ENCODE assay signal across 15 cellular contexts in genomic region chr5:86565197-86565789, GRCh38. TPM values are rescaled to one million over a fixed set of nuclear protein-coding genes. Genes with fewer than 3 reads are reported as not detected.
DNase-seq lines count a peak whose midpoint lies in the region; ATAC-seq, FAIRE-seq and TF ChIP-seq lines count a peak whose summit lies in the region.
"Had no signal": no experiment of that assay in that cellular context is flagged by ENCODE, and none has a peak within 500 bp of the region (broad histone marks: within the 10 kb centered on the region; RNA-seq: fewer than 3 reads in every experiment).

No MANE protein-coding gene starts in this region.

- H3K9ac ChIP-seq in GM12878 (ENCODE audit: control insufficient read depth, insufficient read depth, low read length), result no peak overlapping the region

- ATAC-seq in GM18520 (IDR thresholded peaks at IDR 0.05; ENCODE audit: unreplicated experiment) (peak; percentile 45), GM21619 (IDR thresholded peaks at IDR 0.05; ENCODE audit: unreplicated experiment) (peak; percentile 78), HG03139 (IDR thresholded peaks at IDR 0.05; ENCODE audit: unreplicated experiment) (peak; percentile 65), GM12878 (peak; percentile 83), upper lobe of right lung (no peak)
- ATAC-seq: heart left ventricle, Panc1 had no signal

- H3K4me2 ChIP-seq in GM12878 (ENCODE audit: control insufficient read depth, insufficient read depth), result no peak overlapping the region

- POLR2A ChIA-PET in GM12878 (lab: Charles Lee), result no interaction called here

- no peaks in the 10 kb centered on the region for H3K9me3 ChIP-seq in GM12878 (replicated peaks; ENCODE audit: control insufficient read depth, insufficient read depth, low read length)
- no peaks in the 10 kb centered on the region for H3K9me3 ChIP-seq in HAP-1
- H3K9me3 ChIP-seq in upper lobe of right lung, result no peaks in the 10 kb centered on the region
- H3K9me3 ChIP-seq: heart left ventricle, prostate gland, suprapubic skin had no signal

- H2AFZ ChIP-seq in GM12878 (ENCODE audit: control insufficient read depth, low read depth, low read length), result no peak overlapping the region

- no peak for TF ChIP-seq EP300 in GM12878 (IDR thresholded peaks at IDR 0.05; ENCODE audit: borderline replicate concordance in 1 of 2, control insufficient read depth in 1 of 2, low read depth in 2 of 2, low read length in 2 of 2)

- RAD21 ChIA-PET in GM12878 (lab: Charles Lee; ENCODE audit: unreplicated experiment), result interaction anchor here (1.0 kb wide), 1 partner anchor 114 kb away, joined by 3 read pairs; no protein-coding TSS in a partner anchor

- WGBS in GM12878 (ENCODE audit: insufficient coverage, insufficient replicate concordance, low lambda C conversion rate, missing lambda C conversion rate), result 26% methylated on average over 8 of the region's 8 CpGs

- H3K4me3 ChIP-seq in GM12878 (no peak overlapping the region), HAP-1 (no peak overlapping the region), upper lobe of right lung (no peak overlapping the region)
- H3K4me3 ChIP-seq: heart left ventricle, prostate gland, suprapubic skin had no signal

- TF ChIP-seq CTCF in GM12878 (IDR thresholded peaks at IDR 0.05 in 2 of 3, conservative IDR thresholded peaks at IDR 0.05 in 1 of 3; ENCODE audit: control insufficient read depth in 2 of 3, extremely low read depth in 1 of 3, insufficient read depth in 1 of 3, low read depth in 3 of 3, low read length in 3 of 3) (no peak), upper lobe of right lung (IDR thresholded peaks at IDR 0.05) (no peak)

- TF ChIP-seq POLR2A in GM12878 (IDR thresholded peaks at IDR 0.05; ENCODE audit: low read depth, low read length), result no peak

- H3K27ac ChIP-seq in GM12878 (ENCODE audit: control insufficient read depth, insufficient read depth) (no peak overlapping the region), upper lobe of right lung (no peak overlapping the region)
- H3K27ac ChIP-seq: heart left ventricle, prostate gland, suprapubic skin had no signal

- CTCF ChIA-PET in GM12878 (lab: Yijun Ruan, JAX), result interaction anchor here (0.6 to 2.6 kb wide), 7 partner anchors 14 to 403 kb away, joined by 3 to 10 read pairs (median 3); no protein-coding TSS in a partner anchor

- in situ Hi-C loops in GM12878 (cut with MboI) (no loop called here), HAP-1 (cut with MboI; ENCODE audit: low sequenced_read_pairs) (no loop called here)

- intact Hi-C loops in GM12878 (cut with micrococcal nuclease; ENCODE audit: unreplicated experiment) (no loop called here), upper lobe of right lung (cut with DNase I) (no loop called here)

- SMC1A ChIA-PET in GM12878 (lab: Charles Lee; ENCODE audit: uncharacterized antibody, unreplicated experiment), result interaction anchor here (0.6 to 1.6 kb wide), 9 partner anchors 10 to 116 kb away, joined by 3 to 4 read pairs (median 3); no protein-coding TSS in a partner anchor

- TF ChIP-seq RAD21 in GM12878 (IDR thresholded peaks at IDR 0.05; ENCODE audit: insufficient read depth, low read depth, low read length), result no peak

- no peaks in the 10 kb centered on the region for H3K79me2 ChIP-seq in GM12878 (ENCODE audit: control insufficient read depth, insufficient read depth, low read length)

- H4K20me1 ChIP-seq in GM12878 (ENCODE audit: control insufficient read depth, insufficient read depth), result no peaks in the 10 kb centered on the region

- FAIRE-seq in GM12878 (lab: Jason Lieb, UNC), result no peak
- FAIRE-seq: TTC549 had no signal

- DNase-seq in GM12878 (ENCODE audit: low read depth, low spot score), result no peak
- DNase-seq in HAP-1 (ENCODE audit: low spot score in 2 of 2), result no peak
- no peak for DNase-seq in midbrain (lab: John Stamatoyannopoulos, UW)
- no peak for DNase-seq in retina
- no peak for DNase-seq in upper lobe of right lung
- DNase-seq: aorta, C1 segment of cervical spinal cord, heart left ventricle had no signal

- H3K4me1 ChIP-seq in GM12878 (ENCODE audit: control insufficient read depth, insufficient read depth, low read length) (no peaks in the 10 kb centered on the region), HAP-1 (no peaks in the 10 kb centered on the region), upper lobe of right lung (no peaks in the 10 kb centered on the region)
- H3K4me1 ChIP-seq: heart left ventricle, prostate gland, suprapubic skin had no signal

- no peaks in the 10 kb centered on the region for H3K27me3 ChIP-seq in GM12878 (replicated peaks in 1 of 2; ENCODE audit: control insufficient read depth in 2 of 2, insufficient read depth in 2 of 2, low read length in 1 of 2)
- H3K27me3 ChIP-seq in HAP-1 (ENCODE audit: low read depth), result peaks cover 2% of the 10 kb centered on the region; the same call in 1 of the 2 replicates
- no peaks in the 10 kb centered on the region for H3K27me3 ChIP-seq in upper lobe of right lung
- H3K27me3 ChIP-seq: heart left ventricle, suprapubic skin had no signal

- H3K36me3 ChIP-seq in GM12878 (ENCODE audit: control insufficient read depth in 2 of 2, insufficient read depth in 2 of 2, low read length in 1 of 2) (no peaks in the 10 kb centered on the region), HAP-1 (replicated peaks) (no peaks in the 10 kb centered on the region), upper lobe of right lung (no peaks in the 10 kb centered on the region)
- H3K36me3 ChIP-seq: heart left ventricle, prostate gland, suprapubic skin had no signal

- BruUV-seq in GM12878 (replicated peaks; lab: Mats Ljungman, UMichigan), result no TSS peak

TF ChIP-seq in GM12878, 131 proteins besides CTCF, POLR2A, EP300 and RAD21:
- TF ChIP-seq MTA2 (IDR thresholded peaks at IDR 0.05; ENCODE audit: low read depth), result peak; percentile 13; the same call in 1 of the 2 replicates
- no peak for TF ChIP-seq NRF1 (conservative IDR thresholded peaks at IDR 0.05; ENCODE audit: low read depth, low read length)
- no peak for TF ChIP-seq JUNB (IDR thresholded peaks at IDR 0.05)
- TF ChIP-seq IRF5 (IDR thresholded peaks at IDR 0.05; ENCODE audit: borderline replicate concordance), result no peak
- TF ChIP-seq ZNF207 (IDR thresholded peaks at IDR 0.05; ENCODE audit: borderline replicate concordance), result no peak
- TF ChIP-seq RUNX3 (IDR thresholded peaks at IDR 0.05; ENCODE audit: low read length), result no peak
- TF ChIP-seq ZSCAN29 (IDR thresholded peaks at IDR 0.05), result no peak
- no peak for TF ChIP-seq YBX1 (IDR thresholded peaks at IDR 0.05)
- TF ChIP-seq USF2 (IDR thresholded peaks at IDR 0.05; ENCODE audit: borderline replicate concordance, low read depth, low read length), result no peak

RNA-seq across cellular contexts. Expression of gene COX7C, which starts 52.4 kb away (rescaled TPM):
- 59.5 and 62.2 TPM in 2 replicates for total RNA-seq in GM12878 (2013; cell fraction: nucleolus; rRNA removed)
- total RNA-seq in GM12878 (2014; rRNA removed) (484 and 555 TPM in 2 replicates), GM12878 (2014; rRNA removed; fragmentation: Illumina TruSeq; extraction: Trizol) (520 and 552 TPM in 2 replicates), GM12878 (2021) (579 and 601 TPM in 2 replicates), upper lobe of right lung (395 TPM)
- polyA plus RNA-seq in GM12878 (2011; ENCODE audit: low read depth), result 5,804 TPM
- polyA plus RNA-seq in GM12878 (2011; rRNA removed) (1,074 and 1,212 TPM in 2 replicates), GM12878 (2014; fragmentation: Illumina TruSeq; extraction: Trizol) (684 and 735 TPM in 2 replicates), GM12878 (2014; fragmentation: Nextera tagmentation; extraction: Ambion mirVana) (1,000 to 10,000 TPM; 1,573 to 1,591 TPM), GM12878 (2014; rRNA removed) (604 and 692 TPM in 2 replicates), GM12878 (2016; fragmentation: Nextera tagmentation; extraction: Ambion mirVana) (1,000 to 10,000 TPM; 1,378 to 1,426 TPM)
- polyA plus RNA-seq in GM12878 (2011; cell fraction: cytosol; rRNA removed), result 555 and 665 TPM in 2 replicates
- polyA plus RNA-seq in GM12878 (2011; cell fraction: nucleus; rRNA removed), result 247 and 316 TPM in 2 replicates
- 1,490 and 2,897 TPM in 2 replicates for polyA plus RNA-seq in GM12878 (2012)
- polyA minus RNA-seq in GM12878 (2011; rRNA and poly(A)+ RNA removed), result 234 and 301 TPM in 2 replicates
- 65.1 and 73.8 TPM in 2 replicates for polyA minus RNA-seq in GM12878 (2011; cell fraction: cytosol; rRNA and poly(A)+ RNA removed)
- 35.4 and 41.3 TPM in 2 replicates for polyA minus RNA-seq in GM12878 (2011; cell fraction: nucleus; rRNA and poly(A)+ RNA removed)
